Comparison of ENCODE assay signal across 13 cellular contexts in genomic region chrX:110276778-110277177, GRCh38. TPM values are rescaled to one million over a fixed set of nuclear protein-coding genes. Genes with fewer than 3 reads are reported as not detected.
DNase-seq lines count a peak whose midpoint lies in the region; ATAC-seq and TF ChIP-seq lines count a peak whose summit lies in the region.
"Had no signal": no experiment of that assay in that cellular context is flagged by ENCODE, and none has a peak within 500 bp of the region (broad histone marks: within the 10 kb centered on the region; RNA-seq: fewer than 3 reads in every experiment).

No MANE protein-coding gene starts in this region.

- H3K4me3 Mint-ChIP-seq in effector memory CD8-positive, alpha-beta T cell: no peak overlapping the region
- no peak overlapping the region for H3K4me3 Mint-ChIP-seq in activated CD4-positive, alpha-beta T cell treated with anti-CD3 and anti-CD28 coated beads for 36 hours
- H3K4me3 Mint-ChIP-seq: nephron had no signal

- H3K4me1 Mint-ChIP-seq in effector memory CD8-positive, alpha-beta T cell (ENCODE audit: low read depth in 2 of 2): peaks cover 16 to 17% of the 10 kb centered on the region in 2 donors
- peaks cover 24% of the 10 kb centered on the region for H3K4me1 Mint-ChIP-seq in activated CD4-positive, alpha-beta T cell treated with anti-CD3 and anti-CD28 coated beads for 36 hours

- intact Hi-C loops in activated CD4-positive, alpha-beta T cell treated with anti-CD3 and anti-CD28 coated beads for 36 hours (cut with DNase I, micrococcal nuclease): no loop called here

- H3K27me3 Mint-ChIP-seq in effector memory CD8-positive, alpha-beta T cell: no peaks in the 10 kb centered on the region
- H3K27me3 Mint-ChIP-seq in activated CD4-positive, alpha-beta T cell treated with anti-CD3 and anti-CD28 coated beads for 36 hours: no peaks in the 10 kb centered on the region

- no peak for TF ChIP-seq CTCF in GM12865 (IDR thresholded peaks at IDR 0.05; ENCODE audit: insufficient read depth, low read depth, low read length, missing control alignments)
- TF ChIP-seq CTCF in RWPE1 (conservative IDR thresholded peaks at IDR 0.05; ENCODE audit: low read depth): no peak

- no peak overlapping the region for H3K27ac ChIP-seq in RWPE1
- H3K27ac ChIP-seq: tibial artery had no signal

- CTCF ChIA-PET in RWPE1 (lab: Yijun Ruan, JAX): no interaction called here
- CTCF ChIA-PET in activated CD4-positive, alpha-beta T cell treated with anti-CD3 and anti-CD28 coated beads for 36 hours (lab: Charles Lee): no interaction called here

- POLR2A ChIA-PET in RWPE1 (lab: Yijun Ruan, JAX; ENCODE audit: low non-redundant PET): no interaction called here
- POLR2A ChIA-PET in activated CD4-positive, alpha-beta T cell treated with anti-CD3 and anti-CD28 coated beads for 36 hours (lab: Charles Lee): no interaction called here

- H3K27ac Mint-ChIP-seq in effector memory CD8-positive, alpha-beta T cell: no peak overlapping the region
- no peak overlapping the region for H3K27ac Mint-ChIP-seq in activated CD4-positive, alpha-beta T cell treated with anti-CD3 and anti-CD28 coated beads for 36 hours

- no peaks in the 10 kb centered on the region for H3K9me3 Mint-ChIP-seq in effector memory CD8-positive, alpha-beta T cell
- no peaks in the 10 kb centered on the region for H3K9me3 Mint-ChIP-seq in activated CD4-positive, alpha-beta T cell treated with anti-CD3 and anti-CD28 coated beads for 36 hours (ENCODE audit: low read depth)

- ATAC-seq in GM19455 (IDR thresholded peaks at IDR 0.05; ENCODE audit: unreplicated experiment): peak; percentile 90
- peak; percentile 83 for ATAC-seq in HG02938 (IDR thresholded peaks at IDR 0.05; ENCODE audit: unreplicated experiment)
- no peak for ATAC-seq in effector memory CD8-positive, alpha-beta T cell (replicated peaks)
- ATAC-seq in activated CD4-positive, alpha-beta T cell treated with anti-CD3 and anti-CD28 coated beads for 36 hours: no peak

- no peak overlapping the region for H3K4me3 ChIP-seq in GM12865 (ENCODE audit: low read depth, low read length)
- H3K4me3 ChIP-seq: tibial artery had no signal

- no peaks in the 10 kb centered on the region for H3K36me3 Mint-ChIP-seq in effector memory CD8-positive, alpha-beta T cell (ENCODE audit: insufficient read depth)
- peaks cover 1% of the 10 kb centered on the region for H3K36me3 Mint-ChIP-seq in activated CD4-positive, alpha-beta T cell treated with anti-CD3 and anti-CD28 coated beads for 36 hours (ENCODE audit: low read depth)

- DNase-seq in GM12865 (ENCODE audit: low read depth) (peak; percentile 75), Kasumi-1 (lab: John Stamatoyannopoulos, UW) (peak; percentile 13 to 16), RWPE1 (ENCODE audit: low spot score) (no peak)
- DNase-seq in effector memory CD8-positive, alpha-beta T cell: no peak
- DNase-seq in stimulated activated CD8-positive, alpha-beta memory T cell treated with anti-CD3 and anti-CD28 coated beads, Interleukin-4, amount 100 ng/mL, for 48 hours: no peak
- DNase-seq in activated CD4-positive, alpha-beta T cell treated with anti-CD3 and anti-CD28 coated beads for 36 hours: no peak
- DNase-seq: AML-193; KG1; NK-92 treated with Interleukin-12 subunit alpha and Interleukin-12 subunit beta, amount 100 ng/mL, for 24 hours; tibial artery had no signal

RNA-seq across cellular contexts. Expression of gene AMMECR1, which starts 41.1 kb away (rescaled TPM):
- 1 to 10 TPM; 6.9 to 7.6 TPM for total RNA-seq in activated CD4-positive, alpha-beta T cell treated with anti-CD3 and anti-CD28 coated beads for 36 hours

Comparison
In these comparisons a context has a peak if more than half of its experiments do, and no peak if none do; other contexts are left out.
1. DNase-seq: peak in GM12865 (single experiment) and Kasumi-1 (2 of 2); none in effector memory CD8-positive, alpha-beta T cell (0 of 3), stimulated activated CD8-positive, alpha-beta memory T cell treated with anti-CD3 and anti-CD28 coated beads, Interleukin-4, amount 100 ng/mL, for 48 hours (single experiment), RWPE1 (single experiment) and activated CD4-positive, alpha-beta T cell treated with anti-CD3 and anti-CD28 coated beads for 36 hours (single experiment).
2. ATAC-seq: peak in GM19455 (single experiment) and HG02938 (single experiment); none in effector memory CD8-positive, alpha-beta T cell (single experiment) and activated CD4-positive, alpha-beta T cell treated with anti-CD3 and anti-CD28 coated beads for 36 hours (single experiment).